In the genomic region with DNA sequence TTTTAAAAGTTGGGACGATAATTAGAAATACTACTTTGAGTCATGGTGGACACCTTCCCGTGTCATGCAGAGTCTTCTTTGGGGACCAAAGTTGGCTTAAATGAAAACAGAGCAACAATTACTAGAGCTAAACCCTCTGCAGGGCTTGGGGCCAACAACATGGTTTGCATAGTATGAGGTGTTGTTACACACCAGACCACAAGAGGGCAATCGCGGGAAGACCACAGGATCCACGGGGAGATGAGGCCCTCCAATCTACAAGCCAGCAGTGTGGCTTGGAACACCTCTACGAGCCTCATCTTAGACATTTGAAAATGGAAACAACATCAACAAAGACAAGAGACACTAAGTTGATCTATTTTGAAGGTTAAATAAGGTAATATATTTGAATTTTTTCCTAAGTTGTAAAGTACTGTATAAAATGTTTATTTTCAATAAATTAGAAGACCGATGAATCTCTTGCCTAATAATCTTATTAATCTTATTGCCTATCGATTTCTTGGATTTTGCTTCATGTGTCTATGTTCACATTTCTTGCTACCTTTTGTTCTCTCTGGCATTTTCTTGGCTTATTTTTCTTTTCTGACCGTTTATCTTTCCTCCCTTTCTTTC, we compare ENCODE assay signal across 9 cellular contexts. TPM values are rescaled to one million over a fixed set of nuclear protein-coding genes. Genes with fewer than 3 reads are reported as not detected.
DNase-seq lines count a peak whose midpoint lies in the region; ATAC-seq and TF ChIP-seq lines count a peak whose summit lies in the region.
"Had no signal": no experiment of that assay in that cellular context is flagged by ENCODE, and none has a peak within 500 bp of the region (broad histone marks: within the 10 kb centered on the region; RNA-seq: fewer than 3 reads in every experiment).

No MANE protein-coding gene starts in this region.

- H3K9me3 Mint-ChIP-seq in activated CD4-positive, alpha-beta memory T cell treated with anti-CD3 and anti-CD28 coated beads, Interleukin-2, amount 10 ng/mL, durations not matched to agents 7 days and 5 days, result no peaks in the 10 kb centered on the region
- peaks cover 3% of the 10 kb centered on the region for H3K9me3 Mint-ChIP-seq in endodermal cell

- H3K4me1 ChIP-seq in endodermal cell (ENCODE audit: control insufficient read depth, insufficient read depth, low read length), result no peaks in the 10 kb centered on the region

- no peaks in the 10 kb centered on the region for H3K36me3 Mint-ChIP-seq in activated CD4-positive, alpha-beta memory T cell treated with anti-CD3 and anti-CD28 coated beads, Interleukin-2, amount 10 ng/mL, durations not matched to agents 7 days and 5 days (ENCODE audit: low read depth)
- no peaks in the 10 kb centered on the region for H3K36me3 Mint-ChIP-seq in endodermal cell (ENCODE audit: low read depth)
- H3K36me3 Mint-ChIP-seq: activated naive CD8-positive, alpha-beta T cell had no signal

- no peaks in the 10 kb centered on the region for H3K4me1 Mint-ChIP-seq in activated CD4-positive, alpha-beta memory T cell treated with anti-CD3 and anti-CD28 coated beads, Interleukin-2, amount 10 ng/mL, durations not matched to agents 7 days and 5 days
- H3K4me1 Mint-ChIP-seq in endodermal cell, result no peaks in the 10 kb centered on the region

- WGBS in endodermal cell (ENCODE audit: insufficient coverage in 1 of 2, insufficient read length in 1 of 2), 2 experiments, result 40 to 43% methylated on average over 7 to 9 of the region's 9 CpGs

- CTCF ChIA-PET in activated CD4-positive, alpha-beta memory T cell treated with anti-CD3 and anti-CD28 coated beads, Interleukin-2, amount 10 ng/mL, durations not matched to agents 7 days and 5 days (lab: Charles Lee), result interaction anchor here (0.9 to 1.6 kb wide), 7 partner anchors 9 to 358 kb away, joined by 3 to 5 read pairs (median 3); no protein-coding TSS in a partner anchor

- H3K4me3 ChIP-seq in endodermal cell (ENCODE audit: low read length), result no peak overlapping the region

- peaks cover 3% of the 10 kb centered on the region for H3K27me3 Mint-ChIP-seq in activated CD4-positive, alpha-beta memory T cell treated with anti-CD3 and anti-CD28 coated beads, Interleukin-2, amount 10 ng/mL, durations not matched to agents 7 days and 5 days
- H3K27me3 Mint-ChIP-seq in endodermal cell (ENCODE audit: insufficient read depth), result no peaks in the 10 kb centered on the region

- TF ChIP-seq CTCF in endodermal cell (conservative IDR thresholded peaks at IDR 0.05), result peak; percentile 84

- H3K4me3 Mint-ChIP-seq in activated CD4-positive, alpha-beta memory T cell treated with anti-CD3 and anti-CD28 coated beads, Interleukin-2, amount 10 ng/mL, durations not matched to agents 7 days and 5 days, result no peak overlapping the region
- H3K4me3 Mint-ChIP-seq in endodermal cell, result no peak overlapping the region
- H3K4me3 Mint-ChIP-seq: activated naive CD8-positive, alpha-beta T cell had no signal

- H3K27ac Mint-ChIP-seq in activated CD4-positive, alpha-beta memory T cell treated with anti-CD3 and anti-CD28 coated beads, Interleukin-2, amount 10 ng/mL, durations not matched to agents 7 days and 5 days, result no peak overlapping the region
- H3K27ac Mint-ChIP-seq in endodermal cell, result no peak overlapping the region
- H3K27ac Mint-ChIP-seq: activated naive CD8-positive, alpha-beta T cell had no signal

- DNase-seq in DMS53 treated with DMSO at 0.1 percent for 48 hours (lab: John Stamatoyannopoulos, UW; ENCODE audit: unreplicated experiment) (peak; percentile 41), NCI-H748 (lab: John Stamatoyannopoulos, UW; ENCODE audit: unreplicated experiment) (peak; percentile 57), endodermal cell (peak; percentile 82), myocyte (ENCODE audit: low read depth) (peak; percentile 80), cortex of kidney (lab: John Stamatoyannopoulos, UW) (no peak)
- peak; percentile 59 for DNase-seq in activated CD4-positive, alpha-beta memory T cell treated with anti-CD3 and anti-CD28 coated beads, Interleukin-2, amount 10 ng/mL, durations not matched to agents 7 days and 5 days
- peak; percentile 74 for DNase-seq in stimulated activated CD8-positive, alpha-beta memory T cell treated with anti-CD3 and anti-CD28 coated beads, Interleukin-4, amount 100 ng/mL, for 48 hours

- H3K27ac ChIP-seq in endodermal cell (ENCODE audit: low read depth, low read length), result no peak overlapping the region

- peak; percentile 78 for ATAC-seq in HG02885 (IDR thresholded peaks at IDR 0.05; ENCODE audit: poor library complexity, unreplicated experiment)

- no peak overlapping the region for H3K9ac ChIP-seq in endodermal cell (ENCODE audit: extremely low read depth, low read length, poor library complexity, severe bottlenecking)

- no peaks in the 10 kb centered on the region for H3K36me3 ChIP-seq in endodermal cell (ENCODE audit: control insufficient read depth, insufficient read depth, low read length)

- H3K9me3 ChIP-seq in endodermal cell (ENCODE audit: control insufficient read depth, low read length), result peaks cover 32% of the 10 kb centered on the region

- no peaks in the 10 kb centered on the region for H3K27me3 ChIP-seq in endodermal cell (ENCODE audit: control insufficient read depth, insufficient read depth, low read length, poor library complexity, severe bottlenecking)

- POLR2A ChIA-PET in activated CD4-positive, alpha-beta memory T cell treated with anti-CD3 and anti-CD28 coated beads, Interleukin-2, amount 10 ng/mL, durations not matched to agents 7 days and 5 days (lab: Charles Lee), result no interaction called here

RNA-seq across cellular contexts. Expression of a gene that starts 8.2 kb away (rescaled TPM):
- total RNA-seq in activated CD4-positive, alpha-beta memory T cell treated with anti-CD3 and anti-CD28 coated beads, Interleukin-2, amount 10 ng/mL, durations not matched to agents 7 days and 5 days, result not detected
- total RNA-seq in endodermal cell (not detected), myocyte (not detected in 2 replicates)
- polyA plus RNA-seq in endodermal cell (2013, experiment 1 of 2), result not detected
- polyA plus RNA-seq in endodermal cell (2013, experiment 2 of 2), result not detected
- not detected for polyA plus RNA-seq in myocyte (2012)

RNA-seq across cellular contexts. Expression of a gene that starts 10.1 kb away (rescaled TPM):
- total RNA-seq in activated CD4-positive, alpha-beta memory T cell treated with anti-CD3 and anti-CD28 coated beads, Interleukin-2, amount 10 ng/mL, durations not matched to agents 7 days and 5 days, result not detected
- total RNA-seq in endodermal cell (not detected), myocyte (not detected in 2 replicates)
- polyA plus RNA-seq in endodermal cell (2013, experiment 1 of 2), result not detected
- polyA plus RNA-seq in endodermal cell (2013, experiment 2 of 2), result not detected
- polyA plus RNA-seq in myocyte (2012), result not detected

RNA-seq across cellular contexts. Expression of a gene that starts 27.3 kb away (rescaled TPM):
- not detected for total RNA-seq in activated CD4-positive, alpha-beta memory T cell treated with anti-CD3 and anti-CD28 coated beads, Interleukin-2, amount 10 ng/mL, durations not matched to agents 7 days and 5 days
- total RNA-seq in endodermal cell (not detected), myocyte (not detected in 2 replicates)
- not detected for polyA plus RNA-seq in endodermal cell (2013, experiment 1 of 2)
- not detected for polyA plus RNA-seq in endodermal cell (2013, experiment 2 of 2)
- not detected for polyA plus RNA-seq in myocyte (2012)

RNA-seq across cellular contexts. Expression of a gene that starts 38.4 kb away (rescaled TPM):
- total RNA-seq in activated CD4-positive, alpha-beta memory T cell treated with anti-CD3 and anti-CD28 coated beads, Interleukin-2, amount 10 ng/mL, durations not matched to agents 7 days and 5 days, result not detected
- not detected for total RNA-seq in endodermal cell
- not detected for polyA plus RNA-seq in endodermal cell (2013, experiment 1 of 2)
- polyA plus RNA-seq in endodermal cell (2013, experiment 2 of 2), result not detected
- total RNA-seq in myocyte, result not detected in 2 replicates
- polyA plus RNA-seq in myocyte (2012), result not detected

RNA-seq across cellular contexts. Expression of a gene that starts 42.6 kb away (rescaled TPM):
- not detected for total RNA-seq in activated CD4-positive, alpha-beta memory T cell treated with anti-CD3 and anti-CD28 coated beads, Interleukin-2, amount 10 ng/mL, durations not matched to agents 7 days and 5 days
- total RNA-seq in endodermal cell (not detected), myocyte (not detected in 2 replicates)
- polyA plus RNA-seq in endodermal cell (2013, experiment 1 of 2), result not detected
- polyA plus RNA-seq in endodermal cell (2013, experiment 2 of 2), result not detected
- polyA plus RNA-seq in myocyte (2012), result not detected
